1 cellular context compared by ENCODE assay signal in the genomic region with DNA sequence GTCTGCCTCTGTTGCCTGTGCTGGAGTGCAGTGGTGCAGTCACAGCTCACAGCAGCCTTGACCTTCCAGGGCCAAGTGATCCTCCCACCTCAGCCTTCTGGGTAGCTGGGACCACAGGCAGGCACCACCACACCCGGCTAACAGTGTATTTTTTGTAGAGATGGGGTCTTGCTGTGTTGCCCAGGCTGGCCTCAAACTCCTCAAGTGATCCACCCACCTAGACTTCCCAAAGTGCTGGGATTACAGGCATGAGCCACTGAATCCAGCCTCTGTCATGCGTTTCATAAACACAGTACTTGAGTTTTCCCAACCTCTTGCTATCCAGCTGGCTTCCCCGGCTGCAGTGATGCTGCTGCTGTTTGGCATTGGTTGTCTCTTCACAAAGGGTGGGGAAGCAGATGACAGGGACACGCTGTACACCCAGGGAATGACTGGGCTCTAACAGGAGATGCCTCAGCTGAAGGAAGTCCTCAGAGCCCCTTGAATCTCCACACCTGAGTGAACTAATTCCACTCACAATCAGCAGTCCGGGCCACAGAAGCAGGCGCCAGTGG.
TF ChIP-seq lines count a peak whose summit lies in the region.

No MANE protein-coding gene starts in this region.

TF ChIP-seq in HepG2, 621 proteins besides CTCF, POLR2A, EP300 and RAD21:
- TF ChIP-seq, protein P1, sequence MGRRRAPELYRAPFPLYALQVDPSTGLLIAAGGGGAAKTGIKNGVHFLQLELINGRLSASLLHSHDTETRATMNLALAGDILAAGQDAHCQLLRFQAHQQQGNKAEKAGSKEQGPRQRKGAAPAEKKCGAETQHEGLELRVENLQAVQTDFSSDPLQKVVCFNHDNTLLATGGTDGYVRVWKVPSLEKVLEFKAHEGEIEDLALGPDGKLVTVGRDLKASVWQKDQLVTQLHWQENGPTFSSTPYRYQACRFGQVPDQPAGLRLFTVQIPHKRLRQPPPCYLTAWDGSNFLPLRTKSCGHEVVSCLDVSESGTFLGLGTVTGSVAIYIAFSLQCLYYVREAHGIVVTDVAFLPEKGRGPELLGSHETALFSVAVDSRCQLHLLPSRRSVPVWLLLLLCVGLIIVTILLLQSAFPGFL (CRISPR knock-in tag; IDR thresholded peaks at IDR 0.05): no peak
- TF ChIP-seq RARA (CRISPR knock-in tag; IDR thresholded peaks at IDR 0.05) (no peak), ZNF121 (CRISPR knock-in tag; IDR thresholded peaks at IDR 0.05) (0 out of 2 replicates have a peak, but pooled peaks have one; percentile 23), ATF7-NPFF (CRISPR knock-in tag; IDR thresholded peaks at IDR 0.05; ENCODE audit: low read depth) (no peak)
